In the genomic region with DNA sequence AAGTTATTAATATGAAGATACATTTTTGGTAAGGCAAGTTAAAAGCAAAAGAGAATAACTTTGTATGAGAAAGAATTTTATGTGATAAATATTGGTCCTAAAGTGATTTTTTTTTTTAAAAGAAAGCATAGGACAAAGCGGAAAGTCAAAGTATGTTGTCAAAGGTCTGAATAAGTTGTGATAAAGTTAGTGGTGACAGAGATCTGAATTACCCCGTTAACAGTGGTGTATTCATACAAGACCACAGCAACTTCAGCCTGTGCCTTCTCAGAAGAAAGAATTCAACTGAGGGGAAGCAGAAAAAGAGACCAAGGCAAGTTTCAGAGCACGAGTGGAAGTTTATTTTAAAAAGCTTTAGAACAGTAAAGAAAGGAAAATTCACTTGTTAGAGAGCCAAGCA, we compare ENCODE assay signal across 19 cellular contexts.
"Had no signal": no experiment of that assay in that cellular context is flagged by ENCODE, and none has a peak within 500 bp of the region (broad histone marks: within the 10 kb centered on the region; RNA-seq: fewer than 3 reads in every experiment).

No MANE protein-coding gene starts in this region.

- H3K4me3 ChIP-seq: SJSA1, SK-N-MC had no signal

- DNase-seq: KBM-7, MV-4-11, NCI-H1092, NCI-H1436, NCI-H187, NCI-H2029, NCI-H2081 treated with DMSO at 0.1 percent for 48 hours, NCI-H2171, NCI-H226, NCI-H446, NCI-H510A, NCI-H526, NCI-H774, Right ventricle myocardium superior, RPMI8226, SIG-M5 had no signal

- H3K27me3 ChIP-seq: SJSA1 had no signal

- H3K27ac ChIP-seq: SJSA1, SK-N-MC had no signal

- H3K4me1 ChIP-seq: SJSA1 had no signal

- FAIRE-seq: RCC 7860 had no signal

- H3K36me3 ChIP-seq: SJSA1 had no signal
